In the genomic region with DNA sequence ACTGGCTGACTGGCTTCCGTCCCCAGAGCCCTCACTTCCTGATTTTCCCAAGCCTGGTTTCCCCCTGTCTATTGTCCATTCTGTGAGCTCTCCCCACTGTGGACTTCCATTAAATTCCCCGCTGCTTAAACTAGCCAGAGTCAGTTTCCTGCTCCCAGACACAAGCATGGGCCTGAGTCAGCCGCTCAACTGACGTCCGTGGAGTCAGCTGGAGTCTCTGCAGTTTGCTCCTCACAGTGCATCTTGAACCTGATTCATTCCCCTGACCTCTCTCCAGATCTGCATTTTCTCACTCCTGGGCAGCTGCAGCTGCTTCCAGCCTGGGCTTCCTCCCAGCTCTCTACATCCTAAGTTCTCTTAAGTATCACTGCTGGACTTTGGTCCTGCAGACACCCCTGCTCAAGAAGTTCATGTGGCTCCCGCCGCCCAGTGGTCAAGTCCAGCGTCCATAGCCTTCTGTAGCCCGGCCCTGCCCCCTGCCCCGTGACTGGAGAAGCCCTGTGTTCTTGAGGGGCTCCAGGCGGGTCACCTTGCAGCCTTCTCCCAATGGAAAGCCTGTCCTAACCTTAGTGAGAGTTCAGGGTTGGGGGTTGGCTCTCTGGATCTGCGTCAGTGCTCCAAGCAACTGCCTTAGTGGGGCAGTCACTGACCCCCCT, we compare ENCODE assay signal across 10 cellular contexts. TPM values are rescaled to one million over a fixed set of nuclear protein-coding genes. Genes with fewer than 3 reads are reported as not detected.
DNase-seq lines count a peak whose midpoint lies in the region; ATAC-seq, FAIRE-seq and TF ChIP-seq lines count a peak whose summit lies in the region.
"Had no signal": no experiment of that assay in that cellular context is flagged by ENCODE, and none has a peak within 500 bp of the region (broad histone marks: within the 10 kb centered on the region; RNA-seq: fewer than 3 reads in every experiment).

No MANE protein-coding gene starts in this region.

- FAIRE-seq in GM12892 (lab: Jason Lieb, UNC), result no peak

- peaks cover 5 to 44% (median 43%) of the 10 kb centered on the region in 4 donors for H3K4me1 ChIP-seq in sigmoid colon

- TF ChIP-seq EP300 in sigmoid colon (IDR thresholded peaks at IDR 0.05), result peak; percentile 81 to 93 (median 88)

- H3K9me3 Mint-ChIP-seq in brain, result no peaks in the 10 kb centered on the region
- no peaks in the 10 kb centered on the region for H3K9me3 Mint-ChIP-seq in activated naive CD4-positive, alpha-beta T cell treated with anti-CD3 and anti-CD28 coated beads, Interleukin-2, amount 50 U/mL, for 72 hours

- TF ChIP-seq CTCF in brain (conservative IDR thresholded peaks at IDR 0.05) (no peak), sigmoid colon (IDR thresholded peaks at IDR 0.05) (peak in 3 of 4 experiments; percentile 27 to 39 (median 30))

- no peaks in the 10 kb centered on the region for H3K9me3 ChIP-seq in sigmoid colon

- in situ Hi-C loops in Caki2 (cut with HindIII; ENCODE audit: low pct_unique_long_range_greater_than_20kb, low sequenced_read_pairs), result no loop called here

- H3K27me3 ChIP-seq in sigmoid colon, result no peaks in the 10 kb centered on the region

- intact Hi-C loops in sigmoid colon (cut with DNase I), result loop anchor here (1.0 to 5.0 kb wide), 4 partner anchors 19 to 92 kb away; a partner anchor contains a TSS

- peaks cover 53% of the 10 kb centered on the region for H3K4me1 Mint-ChIP-seq in brain

- no peaks in the 10 kb centered on the region for H3K36me3 Mint-ChIP-seq in brain
- no peaks in the 10 kb centered on the region for H3K36me3 Mint-ChIP-seq in activated naive CD4-positive, alpha-beta T cell treated with anti-CD3 and anti-CD28 coated beads, Interleukin-2, amount 50 U/mL, for 72 hours

- DNase-seq in Caki2 (ENCODE audit: low read depth) (peak; percentile 56), iris pigment epithelial cell (ENCODE audit: low read depth) (peak; percentile 96), sigmoid colon (peak; percentile 96), KG1 (lab: John Stamatoyannopoulos, UW) (no peak), GM12892 (ENCODE audit: insufficient read length) (no peak)
- DNase-seq in activated naive CD4-positive, alpha-beta T cell treated with anti-CD3 and anti-CD28 coated beads, Interleukin-2, amount 50 U/mL, for 72 hours (ENCODE audit: low spot score in 2 of 2), result no peak
- DNase-seq: activated effector memory CD4-positive, alpha-beta T cell treated with anti-CD3 and anti-CD28 coated beads, Interleukin-2, amount 50 U/mL, for 16 hours; stimulated activated CD4-positive, alpha-beta T cell treated with anti-CD3 and anti-CD28 coated beads, Interleukin-2, amount 100 ng/mL, for 48 hours had no signal

- WGBS in sigmoid colon, 2 donors, result 56 to 64% methylated on average over 12 of the region's 12 CpGs

- peak overlapping the region; percentile 91 to 97 (median 94) for H3K27ac ChIP-seq in sigmoid colon

- H3K27me3 Mint-ChIP-seq in brain, result no peaks in the 10 kb centered on the region

- no peaks in the 10 kb centered on the region for H3K36me3 ChIP-seq in sigmoid colon

- TF ChIP-seq POLR2A in sigmoid colon (IDR thresholded peaks at IDR 0.05) (no peak), GM12892 (IDR thresholded peaks at IDR 0.05; ENCODE audit: low read depth, low read length) (no peak)

- H3K27ac Mint-ChIP-seq in brain, result peak overlapping the region; percentile 78 to 99 (median 97)
- no peak overlapping the region for H3K27ac Mint-ChIP-seq in activated naive CD4-positive, alpha-beta T cell treated with anti-CD3 and anti-CD28 coated beads, Interleukin-2, amount 50 U/mL, for 72 hours

- H3K4me3 Mint-ChIP-seq in brain, result no peak overlapping the region

- H3K4me3 ChIP-seq in sigmoid colon, result peak overlapping the region in 2 of 4 donors; percentile 10 to 33

- ATAC-seq in GM21447 (IDR thresholded peaks at IDR 0.05; ENCODE audit: unreplicated experiment), result no peak
- no peak for ATAC-seq in activated naive CD4-positive, alpha-beta T cell treated with anti-CD3 and anti-CD28 coated beads, Interleukin-2, amount 50 U/mL, for 72 hours

RNA-seq across cellular contexts. Expression of a gene that starts 20.0 kb away (rescaled TPM):
- 148 and 158 TPM in 2 replicates for total RNA-seq in Caki2 (2014; rRNA removed; shearing (Covaris generic); ENCODE audit: low replicate concordance)
- polyA plus RNA-seq in brain (ENCODE audit: insufficient read depth, low read depth, low replicate concordance), result 50.4 TPM
- total RNA-seq in sigmoid colon, result 100 to 1,000 TPM; 258 to 340 (median 289) TPM
- polyA plus RNA-seq in sigmoid colon, result 100 to 1,000 TPM in 2 of 3 donors, 10 to 100 TPM in 1; 95.5 to 188 (median 158) TPM
- 229 TPM for polyA plus RNA-seq in GM12892 (2012; ENCODE audit: missing spikeins)
- total RNA-seq in activated naive CD4-positive, alpha-beta T cell treated with anti-CD3 and anti-CD28 coated beads, Interleukin-2, amount 50 U/mL, for 72 hours, result 100 to 1,000 TPM; 150 to 303 TPM

Comparison
In these comparisons a context has a peak if more than half of its experiments do, and no peak if none do; other contexts are left out.
1. DNase-seq: peak in Caki2 (single experiment), iris pigment epithelial cell (single experiment) and sigmoid colon (single experiment); none in KG1 (single experiment), GM12892 (single experiment) and activated naive CD4-positive, alpha-beta T cell treated with anti-CD3 and anti-CD28 coated beads, Interleukin-2, amount 50 U/mL, for 72 hours (0 of 2).
2. H3K27ac Mint-ChIP-seq: peak in brain (5 of 5); none in activated naive CD4-positive, alpha-beta T cell treated with anti-CD3 and anti-CD28 coated beads, Interleukin-2, amount 50 U/mL, for 72 hours (0 of 2).
3. CTCF ChIP-seq: peak in sigmoid colon (3 of 4); none in brain (0 of 2).